8 cellular contexts compared by ENCODE assay signal in the genomic region with DNA sequence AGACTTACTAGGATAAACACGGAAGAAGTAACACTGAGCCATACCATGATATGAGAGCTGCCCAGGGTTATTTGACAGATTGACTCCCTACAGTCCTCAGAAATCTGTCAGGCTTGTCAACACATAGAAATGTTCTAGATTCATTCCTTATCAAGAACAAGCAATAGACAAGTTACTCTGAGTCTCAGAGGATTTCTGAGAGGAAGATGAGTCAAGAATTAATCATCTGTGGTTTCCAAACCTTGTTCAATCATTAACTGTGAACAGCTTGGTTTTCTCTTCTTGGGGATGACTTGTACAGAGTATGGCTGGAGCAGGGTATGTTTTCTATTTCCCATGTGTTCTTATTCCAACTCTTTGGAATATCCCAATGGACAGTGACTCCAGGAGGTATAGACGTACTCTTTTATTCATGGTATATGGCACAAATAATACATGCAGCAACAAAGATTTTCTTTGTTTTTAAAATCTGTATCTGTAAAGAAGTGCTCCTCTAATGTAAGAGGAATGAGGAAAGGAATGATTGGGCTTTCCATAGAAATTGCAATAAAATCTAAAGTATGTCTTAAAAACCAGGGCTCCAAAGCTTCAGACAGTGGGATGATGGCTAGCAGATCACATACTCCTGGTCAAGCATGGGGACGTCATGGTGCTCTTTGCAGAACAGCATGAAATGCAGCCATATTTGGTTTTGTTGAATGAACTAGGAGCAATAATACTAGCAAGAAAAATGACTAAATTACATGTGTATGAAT. TPM values are rescaled to one million over a fixed set of nuclear protein-coding genes. Genes with fewer than 3 reads are reported as not detected.
DNase-seq lines count a peak whose midpoint lies in the region; ATAC-seq and TF ChIP-seq lines count a peak whose summit lies in the region.

No MANE protein-coding gene starts in this region.

- no peaks in the 10 kb centered on the region for H3K27me3 ChIP-seq in H7 (ENCODE audit: control insufficient read depth, insufficient read depth, low read length)

- CTCF ChIA-PET in Calu3 (lab: Charles Lee): interaction anchor here (1.0 to 2.1 kb wide), 2 partner anchors 11 to 12 kb away, joined by 4 read pairs; a partner anchor contains a TSS

- no peak overlapping the region for H3K4me3 Mint-ChIP-seq in Calu3 (ENCODE audit: low read depth, unreplicated experiment)

- H3K27ac Mint-ChIP-seq in Calu3 (ENCODE audit: unreplicated experiment): peak overlapping the region; percentile 63

- ATAC-seq in GM21529 (IDR thresholded peaks at IDR 0.05; ENCODE audit: unreplicated experiment): peak; percentile 86

- no TSS peak for BruUV-seq in Calu3 (replicated peaks; lab: Mats Ljungman, UMichigan)

- H3K36me3 ChIP-seq in H7 (replicated peaks; ENCODE audit: control insufficient read depth, insufficient read depth, low read length): no peaks in the 10 kb centered on the region

- H3K4me3 ChIP-seq in foreskin fibroblast (ENCODE audit: low read depth in 1 of 2, low read length in 2 of 2) (no peak overlapping the region), H7 (ENCODE audit: insufficient read depth, low read depth, low read length) (no peak overlapping the region)

- H3K4me1 Mint-ChIP-seq in Calu3 (ENCODE audit: low read depth, unreplicated experiment): peaks cover 19% of the 10 kb centered on the region

- intact Hi-C loops in Calu3 (cut with micrococcal nuclease; ENCODE audit: unreplicated experiment): no loop called here

- no peaks in the 10 kb centered on the region for H3K36me3 Mint-ChIP-seq in Calu3 (ENCODE audit: insufficient read depth, unreplicated experiment)

- TF ChIP-seq CTCF in Calu3 (IDR thresholded peaks at IDR 0.05; ENCODE audit: unreplicated experiment) (no peak), foreskin fibroblast (IDR thresholded peaks at IDR 0.05; ENCODE audit: low read depth, low read length) (no peak)

- DNase-seq in Calu3 (no peak), HT-29 (ENCODE audit: low spot score) (peak; percentile 52), foreskin fibroblast (peak; percentile 72 to 85), NCI-H187 treated with DMSO at 0.1 percent for 48 hours (lab: John Stamatoyannopoulos, UW) (no peak), NCI-H1436 (lab: John Stamatoyannopoulos, UW) (no peak), H7 (no peak), T-helper 1 cell (no peak)

- no peaks in the 10 kb centered on the region for H3K27me3 Mint-ChIP-seq in Calu3 (ENCODE audit: unreplicated experiment)

- peaks cover 5% of the 10 kb centered on the region for H3K9me3 Mint-ChIP-seq in Calu3 (ENCODE audit: low read depth, unreplicated experiment)

RNA-seq across cellular contexts. Expression of a gene that starts 11.9 kb away (rescaled TPM):
- total RNA-seq in Calu3 (2022): 10.2 and 11.6 TPM in 2 replicates
- total RNA-seq in HT-29 (2014; rRNA removed; shearing (Covaris generic)): 3.2 and 4.1 TPM in 2 replicates
- total RNA-seq in H7 (2014; rRNA removed; shearing (Covaris generic)): 17.6 and 18.5 TPM in 2 replicates

RNA-seq across cellular contexts. Expression of a gene that starts 24.4 kb away (rescaled TPM):
- 0.73 and 1.0 TPM in 2 replicates for total RNA-seq in Calu3 (2022)
- total RNA-seq in HT-29 (2014; rRNA removed; shearing (Covaris generic)): 40.0 and 45.0 TPM in 2 replicates
- total RNA-seq in H7 (2014; rRNA removed; shearing (Covaris generic)): 0.59 and 1.0 TPM in 2 replicates

Comparison
In these comparisons a context has a peak if more than half of its experiments do, and no peak if none do; other contexts are left out.
1. DNase-seq: peak in HT-29 (single experiment) and foreskin fibroblast (2 of 2); none in Calu3 (single experiment), NCI-H187 treated with DMSO at 0.1 percent for 48 hours (single experiment), NCI-H1436 (single experiment), H7 (single experiment) and T-helper 1 cell (0 of 5).
2. RNA of a gene that starts 24.4 kb away (total RNA-seq): 40.0 to 45.0 TPM in HT-29; 0.59 to 1.0 TPM in H7 and 0.73 to 1.0 TPM in Calu3; every median in the first group is over 10 times any median in the second.